Comparison of ENCODE assay signal across 14 cellular contexts in the genomic region with DNA sequence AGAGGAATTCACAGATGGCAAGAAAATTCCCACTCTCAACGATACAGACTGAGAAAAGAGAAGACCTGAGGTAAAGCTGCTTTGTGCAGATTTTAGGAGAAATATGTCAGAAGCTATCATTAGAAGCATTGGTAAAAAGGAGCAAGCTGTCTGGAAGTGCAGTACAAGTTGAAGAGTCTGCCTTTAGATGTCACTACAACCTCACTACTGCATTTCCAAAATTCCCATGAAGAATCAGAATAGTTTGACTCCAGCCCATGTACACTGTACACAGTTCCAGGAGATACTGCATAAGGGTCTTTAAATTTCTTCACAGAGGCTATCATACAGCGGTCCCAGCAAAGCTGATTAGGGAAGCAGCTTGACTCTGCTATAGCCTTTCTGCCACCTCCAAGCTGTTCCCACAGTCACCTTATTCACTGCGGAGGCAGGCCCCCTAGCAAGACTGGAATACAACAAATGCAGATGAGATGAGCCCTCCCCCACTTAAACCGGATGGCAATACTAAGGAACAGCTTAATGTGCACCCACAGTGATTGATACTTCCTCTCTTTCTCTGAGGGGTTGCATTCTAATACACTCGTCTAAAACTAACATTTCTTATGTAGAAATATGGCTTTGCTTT.
DNase-seq lines count a peak whose midpoint lies in the region; ATAC-seq and TF ChIP-seq lines count a peak whose summit lies in the region.
"Had no signal": no experiment of that assay in that cellular context is flagged by ENCODE, and none has a peak within 500 bp of the region (broad histone marks: within the 10 kb centered on the region; RNA-seq: fewer than 3 reads in every experiment).

No MANE protein-coding gene starts in this region.

- ATAC-seq in HG02970 (IDR thresholded peaks at IDR 0.05; ENCODE audit: low FRiP score, unreplicated experiment) (no peak), GM19452 (IDR thresholded peaks at IDR 0.05; ENCODE audit: unreplicated experiment) (no peak)
- ATAC-seq: activated CD8-positive, alpha-beta T cell treated with anti-CD3 and anti-CD28 coated beads, Interleukin-2, amount 10 ng/mL, durations not matched to agents 7 days and 5 days had no signal

- no peak overlapping the region for H3K4me2 ChIP-seq in Karpas-422 (ENCODE audit: low read depth, low read length, poor library complexity, severe bottlenecking)

- H3K4me1 ChIP-seq in Karpas-422 (ENCODE audit: low read length), result no peaks in the 10 kb centered on the region

- H3K79me2 ChIP-seq in Karpas-422 (ENCODE audit: low read length), result no peaks in the 10 kb centered on the region

- H3K4me3 ChIP-seq in LNCaP clone FGC (ENCODE audit: low read depth, low read length) (no peak overlapping the region), Karpas-422 (ENCODE audit: low read length) (no peak overlapping the region)

- TF ChIP-seq CTCF in LNCaP clone FGC (IDR thresholded peaks at IDR 0.05; ENCODE audit: control insufficient read depth, extremely low read depth, insufficient read depth) (peak; percentile 54), VCaP (conservative IDR thresholded peaks at IDR 0.05) (peak; percentile 80)

- DNase-seq in Caki2 (ENCODE audit: low read depth) (peak; percentile 15), LNCaP clone FGC (ENCODE audit: low read depth) (no peak), midbrain (lab: John Stamatoyannopoulos, UW) (peak; percentile 5), Karpas-422 (no peak)
- DNase-seq in activated CD8-positive, alpha-beta memory T cell treated with anti-CD3 and anti-CD28 coated beads, Interleukin-2, amount 50 U/mL, for 4 hours, result no peak
- DNase-seq: activated CD8-positive, alpha-beta T cell treated with anti-CD3 and anti-CD28 coated beads, Interleukin-2, amount 10 ng/mL, durations not matched to agents 7 days and 5 days; activated naive CD4-positive, alpha-beta T cell treated with anti-CD3 and anti-CD28 coated beads for 36 hours; CD4-positive, alpha-beta T cell; islet precursor cell; KBM-7; NCI-H774 had no signal

- no peak overlapping the region for H2AFZ ChIP-seq in Karpas-422 (ENCODE audit: low read length)

- H3K9me2 ChIP-seq in Karpas-422 (replicated peaks; ENCODE audit: insufficient read depth, low read length), result no peaks in the 10 kb centered on the region

- H3K27ac ChIP-seq in VCaP (no peak overlapping the region), Karpas-422 (ENCODE audit: low read length) (no peak overlapping the region)

- no peak overlapping the region for H3K9ac ChIP-seq in Karpas-422 (ENCODE audit: low read length)

- no peaks in the 10 kb centered on the region for H3K36me3 ChIP-seq in Karpas-422 (ENCODE audit: insufficient read depth, low read length)

- in situ Hi-C loops in Caki2 (cut with HindIII; ENCODE audit: low pct_unique_long_range_greater_than_20kb, low sequenced_read_pairs), result no loop called here

- H4K20me1 ChIP-seq in Karpas-422 (ENCODE audit: insufficient read depth, low read depth, low read length), result no peaks in the 10 kb centered on the region

- H3K27me3 ChIP-seq in Karpas-422 (ENCODE audit: low read length), result no peaks in the 10 kb centered on the region

- no peaks in the 10 kb centered on the region for H3K9me3 ChIP-seq in Karpas-422 (ENCODE audit: low read length)

Comparison
In these comparisons a context has a peak if more than half of its experiments do, and no peak if none do; other contexts are left out.
1. DNase-seq: peak in Caki2 (single experiment) and midbrain (single experiment); none in LNCaP clone FGC (single experiment), activated CD8-positive, alpha-beta memory T cell treated with anti-CD3 and anti-CD28 coated beads, Interleukin-2, amount 50 U/mL, for 4 hours (single experiment) and Karpas-422 (single experiment).